ENCODE assay signal across 1 cellular context in the genomic region with DNA sequence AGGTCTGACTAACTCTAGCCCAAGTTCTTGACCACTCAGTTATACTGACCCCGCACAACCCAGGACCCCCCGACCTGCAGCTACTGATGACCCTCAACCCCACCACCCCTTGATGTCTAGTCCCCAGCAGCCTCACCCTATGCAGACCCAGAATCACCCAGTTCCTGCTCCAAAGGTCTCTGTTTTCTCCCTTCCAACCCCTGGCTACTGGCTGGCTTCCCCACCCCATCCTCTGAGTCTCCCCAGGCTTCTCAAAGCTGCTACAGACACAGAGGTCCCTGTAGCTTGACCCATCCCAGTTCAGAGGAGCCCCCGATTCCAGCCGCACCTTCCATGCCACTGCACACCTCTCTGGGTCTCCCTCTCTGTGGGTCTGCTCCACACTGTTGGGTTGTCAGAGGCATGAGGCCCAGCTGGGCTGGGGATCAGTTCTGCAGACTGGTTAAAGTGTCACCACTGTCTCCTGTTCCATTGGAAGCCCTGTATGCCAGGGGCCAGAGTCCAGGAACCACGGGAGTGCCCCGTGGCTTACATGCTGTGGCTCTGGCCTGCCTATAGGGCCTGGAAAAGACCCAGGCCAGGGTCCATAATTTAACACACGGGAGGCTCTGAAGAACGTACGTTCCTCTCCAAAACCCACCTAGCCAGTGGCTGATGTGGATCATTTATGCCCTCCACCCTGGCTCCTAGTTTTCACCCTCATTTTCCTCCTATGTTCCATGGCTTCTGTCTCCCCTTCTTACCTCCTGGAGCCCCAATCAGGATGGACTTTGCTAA.
TF ChIP-seq lines count a peak whose summit lies in the region.

No MANE protein-coding gene starts in this region.

TF ChIP-seq in HepG2, 621 proteins besides CTCF, POLR2A, EP300 and RAD21 (continued from another document and continues in another):
- TF ChIP-seq, protein P1, sequence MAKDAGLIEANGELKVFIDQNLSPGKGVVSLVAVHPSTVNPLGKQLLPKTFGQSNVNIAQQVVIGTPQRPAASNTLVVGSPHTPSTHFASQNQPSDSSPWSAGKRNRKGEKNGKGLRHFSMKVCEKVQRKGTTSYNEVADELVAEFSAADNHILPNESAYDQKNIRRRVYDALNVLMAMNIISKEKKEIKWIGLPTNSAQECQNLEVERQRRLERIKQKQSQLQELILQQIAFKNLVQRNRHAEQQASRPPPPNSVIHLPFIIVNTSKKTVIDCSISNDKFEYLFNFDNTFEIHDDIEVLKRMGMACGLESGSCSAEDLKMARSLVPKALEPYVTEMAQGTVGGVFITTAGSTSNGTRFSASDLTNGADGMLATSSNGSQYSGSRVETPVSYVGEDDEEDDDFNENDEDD (CRISPR knock-in tag; IDR thresholded peaks at IDR 0.05; ENCODE audit: borderline replicate concordance): peak; percentile 62; the same call in 1 of the 2 replicates
- TF ChIP-seq KDM1A (CRISPR knock-in tag; IDR thresholded peaks at IDR 0.05) (no peak), PCBP2 (optimal IDR thresholded peaks at IDR 0.05; ENCODE audit: low read depth, low read length, poor library complexity, severe bottlenecking) (no peak), MIER2 (CRISPR knock-in tag; IDR thresholded peaks at IDR 0.05) (peak; percentile 81), TCF7L2 (IDR thresholded peaks at IDR 0.05; ENCODE audit: low read depth, low read length) (no peak), ETV6 (CRISPR knock-in tag; conservative IDR thresholded peaks at IDR 0.05) (no peak), NFE2L2 (IDR thresholded peaks at IDR 0.05; ENCODE audit: low read length) (no peak), ZBTB21 (CRISPR knock-in tag; IDR thresholded peaks at IDR 0.05) (no peak), TCF12 (IDR thresholded peaks at IDR 0.05) (no peak), TCF12 (CRISPR knock-in tag; IDR thresholded peaks at IDR 0.05) (no peak), ZFP91 (CRISPR knock-in tag; IDR thresholded peaks at IDR 0.05; ENCODE audit: borderline replicate concordance) (peak; percentile 53; the same call in 1 of the 2 replicates), SNAPC4 (CRISPR knock-in tag; IDR thresholded peaks at IDR 0.05) (peak; percentile 51; the same call in 1 of the 2 replicates), NCOA5 (CRISPR knock-in tag; IDR thresholded peaks at IDR 0.05) (no peak), GABPB1 (CRISPR knock-in tag; IDR thresholded peaks at IDR 0.05) (peak; percentile 21; the same call in 1 of the 2 replicates), MAFK (conservative IDR thresholded peaks at IDR 0.05 in 1 of 2, IDR thresholded peaks at IDR 0.05 in 1 of 2; ENCODE audit: low read length in 2 of 2) (no peak), CBX5 (CRISPR knock-in tag; IDR thresholded peaks at IDR 0.05; ENCODE audit: borderline replicate concordance) (peak; percentile 83; the same call in 1 of the 2 replicates), RFX1 (IDR thresholded peaks at IDR 0.05) (no peak), ZNF83 (CRISPR knock-in tag; IDR thresholded peaks at IDR 0.05; ENCODE audit: borderline replicate concordance) (no peak), MAFF (IDR thresholded peaks at IDR 0.05; ENCODE audit: low read depth, low read length) (no peak), ZNF883 (CRISPR knock-in tag; IDR thresholded peaks at IDR 0.05; ENCODE audit: not compliant biosample characterization) (peak; percentile 93), ZNF652 (CRISPR knock-in tag; IDR thresholded peaks at IDR 0.05; ENCODE audit: borderline replicate concordance, low read depth) (peak; percentile 67), SMARCE1 (IDR thresholded peaks at IDR 0.05; ENCODE audit: borderline replicate concordance) (no peak), ZC3H13 (CRISPR knock-in tag; IDR thresholded peaks at IDR 0.05) (no peak; the same call in 1 of the 2 replicates), ZNF761 (CRISPR knock-in tag; conservative IDR thresholded peaks at IDR 0.05) (peak; percentile 86), ZNF224 (CRISPR knock-in tag; IDR thresholded peaks at IDR 0.05) (no peak), RXRA (CRISPR knock-in tag; IDR thresholded peaks at IDR 0.05) (peak; percentile 78), MZF1 (CRISPR knock-in tag; IDR thresholded peaks at IDR 0.05; ENCODE audit: borderline replicate concordance) (no peak), NFYC (CRISPR knock-in tag; IDR thresholded peaks at IDR 0.05) (peak; percentile 52; the same call in 1 of the 2 replicates)
- TF ChIP-seq, protein P2, sequence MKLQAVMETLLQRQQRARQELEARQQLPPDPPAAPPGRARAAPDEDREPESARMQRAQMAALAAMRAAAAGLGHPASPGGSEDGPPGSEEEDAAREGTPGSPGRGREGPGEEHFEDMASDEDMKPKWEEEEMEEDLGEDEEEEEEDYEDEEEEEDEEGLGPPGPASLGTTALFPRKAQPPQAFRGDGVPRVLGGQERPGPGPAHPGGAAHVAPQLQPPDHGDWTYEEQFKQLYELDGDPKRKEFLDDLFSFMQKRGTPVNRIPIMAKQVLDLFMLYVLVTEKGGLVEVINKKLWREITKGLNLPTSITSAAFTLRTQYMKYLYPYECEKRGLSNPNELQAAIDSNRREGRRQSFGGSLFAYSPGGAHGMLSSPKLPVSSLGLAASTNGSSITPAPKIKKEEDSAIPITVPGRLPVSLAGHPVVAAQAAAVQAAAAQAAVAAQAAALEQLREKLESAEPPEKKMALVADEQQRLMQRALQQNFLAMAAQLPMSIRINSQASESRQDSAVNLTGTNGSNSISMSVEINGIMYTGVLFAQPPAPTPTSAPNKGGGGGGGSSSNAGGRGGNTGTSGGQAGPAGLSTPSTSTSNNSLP (IDR thresholded peaks at IDR 0.05; ENCODE audit: low read depth, low read length): no peak
- TF ChIP-seq, protein P3, sequence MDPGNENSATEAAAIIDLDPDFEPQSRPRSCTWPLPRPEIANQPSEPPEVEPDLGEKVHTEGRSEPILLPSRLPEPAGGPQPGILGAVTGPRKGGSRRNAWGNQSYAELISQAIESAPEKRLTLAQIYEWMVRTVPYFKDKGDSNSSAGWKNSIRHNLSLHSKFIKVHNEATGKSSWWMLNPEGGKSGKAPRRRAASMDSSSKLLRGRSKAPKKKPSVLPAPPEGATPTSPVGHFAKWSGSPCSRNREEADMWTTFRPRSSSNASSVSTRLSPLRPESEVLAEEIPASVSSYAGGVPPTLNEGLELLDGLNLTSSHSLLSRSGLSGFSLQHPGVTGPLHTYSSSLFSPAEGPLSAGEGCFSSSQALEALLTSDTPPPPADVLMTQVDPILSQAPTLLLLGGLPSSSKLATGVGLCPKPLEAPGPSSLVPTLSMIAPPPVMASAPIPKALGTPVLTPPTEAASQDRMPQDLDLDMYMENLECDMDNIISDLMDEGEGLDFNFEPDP (CRISPR knock-in tag; conservative IDR thresholded peaks at IDR 0.05): 0 out of 2 replicates have a peak, but pooled peaks have one; percentile 45
- TF ChIP-seq, protein P4, sequence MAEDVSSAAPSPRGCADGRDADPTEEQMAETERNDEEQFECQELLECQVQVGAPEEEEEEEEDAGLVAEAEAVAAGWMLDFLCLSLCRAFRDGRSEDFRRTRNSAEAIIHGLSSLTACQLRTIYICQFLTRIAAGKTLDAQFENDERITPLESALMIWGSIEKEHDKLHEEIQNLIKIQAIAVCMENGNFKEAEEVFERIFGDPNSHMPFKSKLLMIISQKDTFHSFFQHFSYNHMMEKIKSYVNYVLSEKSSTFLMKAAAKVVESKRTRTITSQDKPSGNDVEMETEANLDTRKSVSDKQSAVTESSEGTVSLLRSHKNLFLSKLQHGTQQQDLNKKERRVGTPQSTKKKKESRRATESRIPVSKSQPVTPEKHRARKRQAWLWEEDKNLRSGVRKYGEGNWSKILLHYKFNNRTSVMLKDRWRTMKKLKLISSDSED (CRISPR knock-in tag; IDR thresholded peaks at IDR 0.05): no peak
- TF ChIP-seq, protein P5, sequence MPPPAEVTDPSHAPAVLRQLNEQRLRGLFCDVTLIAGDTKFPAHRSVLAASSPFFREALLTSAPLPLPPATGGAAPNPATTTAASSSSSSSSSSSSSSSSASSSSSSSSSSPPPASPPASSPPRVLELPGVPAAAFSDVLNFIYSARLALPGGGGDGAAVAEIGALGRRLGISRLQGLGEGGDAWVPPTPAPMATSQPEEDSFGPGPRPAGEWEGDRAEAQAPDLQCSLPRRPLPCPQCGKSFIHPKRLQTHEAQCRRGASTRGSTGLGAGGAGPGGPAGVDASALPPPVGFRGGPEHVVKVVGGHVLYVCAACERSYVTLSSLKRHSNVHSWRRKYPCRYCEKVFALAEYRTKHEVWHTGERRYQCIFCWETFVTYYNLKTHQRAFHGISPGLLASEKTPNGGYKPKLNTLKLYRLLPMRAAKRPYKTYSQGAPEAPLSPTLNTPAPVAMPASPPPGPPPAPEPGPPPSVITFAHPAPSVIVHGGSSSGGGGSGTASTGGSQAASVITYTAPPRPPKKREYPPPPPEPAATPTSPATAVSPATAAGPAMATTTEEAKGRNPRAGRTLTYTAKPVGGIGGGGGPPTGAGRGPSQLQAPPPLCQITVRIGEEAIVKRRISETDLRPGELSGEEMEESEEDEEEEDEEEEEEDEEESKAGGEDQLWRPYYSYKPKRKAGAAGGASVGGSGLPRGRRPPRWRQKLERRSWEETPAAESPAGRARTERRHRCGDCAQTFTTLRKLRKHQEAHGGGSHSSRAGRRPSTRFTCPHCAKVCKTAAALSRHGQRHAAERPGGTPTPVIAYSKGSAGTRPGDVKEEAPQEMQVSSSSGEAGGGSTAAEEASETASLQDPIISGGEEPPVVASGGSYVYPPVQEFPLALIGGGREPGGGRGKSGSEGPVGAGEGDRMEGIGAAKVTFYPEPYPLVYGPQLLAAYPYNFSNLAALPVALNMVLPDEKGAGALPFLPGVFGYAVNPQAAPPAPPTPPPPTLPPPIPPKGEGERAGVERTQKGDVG (CRISPR knock-in tag; IDR thresholded peaks at IDR 0.05; ENCODE audit: borderline replicate concordance): no peak
- TF ChIP-seq, protein P6, sequence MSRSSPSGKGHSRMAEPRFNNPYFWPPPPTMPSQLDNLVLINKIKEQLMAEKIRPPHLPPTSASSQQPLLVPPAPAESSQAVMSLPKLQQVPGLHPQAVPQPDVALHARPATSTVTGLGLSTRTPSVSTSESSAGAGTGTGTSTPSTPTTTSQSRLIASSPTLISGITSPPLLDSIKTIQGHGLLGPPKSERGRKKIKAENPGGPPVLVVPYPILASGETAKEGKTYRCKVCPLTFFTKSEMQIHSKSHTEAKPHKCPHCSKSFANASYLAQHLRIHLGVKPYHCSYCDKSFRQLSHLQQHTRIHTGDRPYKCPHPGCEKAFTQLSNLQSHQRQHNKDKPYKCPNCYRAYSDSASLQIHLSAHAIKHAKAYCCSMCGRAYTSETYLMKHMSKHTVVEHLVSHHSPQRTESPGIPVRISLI (CRISPR knock-in tag; IDR thresholded peaks at IDR 0.05; ENCODE audit: borderline replicate concordance): peak; percentile 52; the same call in 1 of the 2 replicates
- TF ChIP-seq, protein P7, sequence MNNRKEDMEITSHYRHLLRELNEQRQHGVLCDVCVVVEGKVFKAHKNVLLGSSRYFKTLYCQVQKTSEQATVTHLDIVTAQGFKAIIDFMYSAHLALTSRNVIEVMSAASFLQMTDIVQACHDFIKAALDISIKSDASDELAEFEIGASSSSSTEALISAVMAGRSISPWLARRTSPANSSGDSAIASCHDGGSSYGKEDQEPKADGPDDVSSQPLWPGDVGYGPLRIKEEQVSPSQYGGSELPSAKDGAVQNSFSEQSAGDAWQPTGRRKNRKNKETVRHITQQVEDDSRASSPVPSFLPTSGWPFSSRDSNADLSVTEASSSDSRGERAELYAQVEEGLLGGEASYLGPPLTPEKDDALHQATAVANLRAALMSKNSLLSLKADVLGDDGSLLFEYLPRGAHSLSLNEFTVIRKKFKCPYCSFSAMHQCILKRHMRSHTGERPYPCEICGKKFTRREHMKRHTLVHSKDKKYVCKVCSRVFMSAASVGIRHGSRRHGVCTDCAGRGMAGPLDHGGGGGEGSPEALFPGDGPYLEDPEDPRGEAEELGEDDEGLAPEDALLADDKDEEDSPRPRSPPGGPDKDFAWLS (CRISPR knock-in tag; IDR thresholded peaks at IDR 0.05; ENCODE audit: borderline replicate concordance): 0 out of 2 replicates have a peak, but pooled peaks have one; percentile 50
- TF ChIP-seq, protein P8, sequence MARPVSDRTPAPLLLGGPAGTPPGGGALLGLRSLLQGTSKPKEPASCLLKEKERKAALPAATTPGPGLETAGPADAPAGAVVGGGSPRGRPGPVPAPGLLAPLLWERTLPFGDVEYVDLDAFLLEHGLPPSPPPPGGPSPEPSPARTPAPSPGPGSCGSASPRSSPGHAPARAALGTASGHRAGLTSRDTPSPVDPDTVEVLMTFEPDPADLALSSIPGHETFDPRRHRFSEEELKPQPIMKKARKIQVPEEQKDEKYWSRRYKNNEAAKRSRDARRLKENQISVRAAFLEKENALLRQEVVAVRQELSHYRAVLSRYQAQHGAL (CRISPR knock-in tag; IDR thresholded peaks at IDR 0.05; ENCODE audit: not compliant biosample characterization): no peak
